In genomic region chr6:66740346-66740745, GRCh38 we compare ENCODE assay signal across 24 cellular contexts.
"Had no signal": no experiment of that assay in that cellular context is flagged by ENCODE, and none has a peak within 500 bp of the region (broad histone marks: within the 10 kb centered on the region; RNA-seq: fewer than 3 reads in every experiment).

No MANE protein-coding gene starts in this region.

- H3K9me3 ChIP-seq: Peyer's patch, SJCRH30 had no signal

- H3K27me3 ChIP-seq: Peyer's patch, SJCRH30 had no signal

- H3K4me2 ChIP-seq: PC-9 had no signal

- ATAC-seq: Right ventricle myocardium inferior, SK-N-SH treated with all-trans-retinoic acid at 6 μM for 48 hours had no signal

- H3K27ac ChIP-seq: PC-9, Peyer's patch, SJCRH30 had no signal

- DNase-seq: KBM-7; MV-4-11; NCI-H1048; NCI-H1105; NCI-H1417; NCI-H1436 treated with DMSO at 0.1 percent for 48 hours; NCI-H1694; NCI-H187 treated with DMSO at 0.1 percent for 48 hours; NCI-H2029 treated with DMSO at 0.1 percent for 48 hours; NCI-H2171; NCI-H226; NCI-H446; NCI-H510A; NCI-H524 treated with DMSO at 0.1 percent for 48 hours; NCI-H69; NCI-H774; NK-92 treated with Interleukin-12 subunit alpha and Interleukin-12 subunit beta, amount 100 ng/mL, for 24 hours; OCI-M1; PC-9; Peyer's patch; SHP77 treated with DMSO at 0.1 percent for 48 hours; SJCRH30 had no signal

- H3K36me3 ChIP-seq: Peyer's patch, SJCRH30 had no signal

- H3K4me1 ChIP-seq: Peyer's patch, SJCRH30 had no signal

- H3K4me3 ChIP-seq: PC-9, Peyer's patch, SJCRH30 had no signal

- H2AFZ ChIP-seq: PC-9 had no signal
